12 cellular contexts compared by ENCODE assay signal in genomic region chr7:155811560-155811894, GRCh38. TPM values are rescaled to one million over a fixed set of nuclear protein-coding genes. Genes with fewer than 3 reads are reported as not detected.
A peak's percentile ranks its signal among the peaks of the same experiment; 100 is the strongest.
DNase-seq lines count a peak whose midpoint lies in the region; ATAC-seq and TF ChIP-seq lines count a peak whose summit lies in the region.
"Had no signal": no experiment of that assay in that cellular context is flagged by ENCODE, and none has a peak within 500 bp of the region (broad histone marks: within the 10 kb centered on the region; RNA-seq: fewer than 3 reads in every experiment).

No MANE protein-coding gene starts in this region.

- H3K36me3 ChIP-seq in upper lobe of right lung, result no peaks in the 10 kb centered on the region
- H3K36me3 ChIP-seq: thoracic aorta had no signal

- peak overlapping the region in 2 of 59 donors; percentile 21 to 41 for H3K27ac ChIP-seq in dorsolateral prefrontal cortex
- H3K27ac ChIP-seq in upper lobe of right lung, result no peak overlapping the region
- H3K27ac ChIP-seq: thoracic aorta had no signal

- H3K27me3 Mint-ChIP-seq in activated naive CD8-positive, alpha-beta T cell, result peaks cover 43% of the 10 kb centered on the region
- peaks cover 71% of the 10 kb centered on the region for H3K27me3 Mint-ChIP-seq in activated naive CD8-positive, alpha-beta T cell treated with anti-CD3 and anti-CD28 coated beads, Interleukin-2, amount 50 U/mL, for 24 hours
- peaks cover 94% of the 10 kb centered on the region for H3K27me3 Mint-ChIP-seq in mesothelial cell of epicardium (ENCODE audit: low read depth)

- no peaks in the 10 kb centered on the region for H3K9me3 ChIP-seq in upper lobe of right lung
- H3K9me3 ChIP-seq: thoracic aorta had no signal

- TF ChIP-seq CTCF in dorsolateral prefrontal cortex (IDR thresholded peaks at IDR 0.05 in 54 of 56, conservative IDR thresholded peaks at IDR 0.05 in 2 of 56; ENCODE audit: low read depth in 1 of 56, partially characterized antibody in 56 of 56) (no peak), mesothelial cell of epicardium (IDR thresholded peaks at IDR 0.05; ENCODE audit: unreplicated experiment) (no peak), upper lobe of right lung (IDR thresholded peaks at IDR 0.05) (no peak)

- peak overlapping the region in 57 of 59 donors; percentile 10 to 71 (median 49) for H3K4me3 ChIP-seq in dorsolateral prefrontal cortex
- H3K4me3 ChIP-seq in upper lobe of right lung, result peak overlapping the region; percentile 29
- H3K4me3 ChIP-seq: thoracic aorta had no signal

- no peaks in the 10 kb centered on the region for H3K9me3 Mint-ChIP-seq in activated naive CD8-positive, alpha-beta T cell (ENCODE audit: low read depth)
- H3K9me3 Mint-ChIP-seq in activated naive CD8-positive, alpha-beta T cell treated with anti-CD3 and anti-CD28 coated beads, Interleukin-2, amount 50 U/mL, for 24 hours, result no peaks in the 10 kb centered on the region
- H3K9me3 Mint-ChIP-seq in mesothelial cell of epicardium, result no peaks in the 10 kb centered on the region

- H3K27me3 ChIP-seq in dorsolateral prefrontal cortex, result peaks cover 0 to 95% (median 77%) of the 10 kb centered on the region in 45 donors
- peaks cover 82% of the 10 kb centered on the region for H3K27me3 ChIP-seq in upper lobe of right lung

- intact Hi-C loops in dorsolateral prefrontal cortex (cut with DNase I) (loop anchor here in 1 of 2 donors (5.0 kb wide), 2 partner anchors 661 to 956 kb away; no protein-coding TSS in a partner anchor), upper lobe of right lung (cut with DNase I) (loop anchor here (10.0 kb wide), 1 partner anchor 663 kb away; no protein-coding TSS in a partner anchor), cardiac septum (cut with DNase I) (no loop called here)

- H3K4me1 ChIP-seq in upper lobe of right lung, result peaks cover 28% of the 10 kb centered on the region

- H3K4me1 Mint-ChIP-seq in activated naive CD8-positive, alpha-beta T cell (ENCODE audit: low read depth), result peaks cover 33% of the 10 kb centered on the region
- peaks cover 20% of the 10 kb centered on the region for H3K4me1 Mint-ChIP-seq in activated naive CD8-positive, alpha-beta T cell treated with anti-CD3 and anti-CD28 coated beads, Interleukin-2, amount 50 U/mL, for 24 hours
- peaks cover 30% of the 10 kb centered on the region for H3K4me1 Mint-ChIP-seq in mesothelial cell of epicardium

- no peak for DNase-seq in activated naive CD8-positive, alpha-beta T cell treated with anti-CD3 and anti-CD28 coated beads, Interleukin-2, amount 50 U/mL, for 24 hours
- no peak for DNase-seq in dorsolateral prefrontal cortex
- no peak for DNase-seq in mesothelial cell of epicardium (ENCODE audit: low spot score in 2 of 2, unreplicated experiment in 2 of 2)
- peak; percentile 68 for DNase-seq in upper lobe of right lung
- no peak for DNase-seq in cardiac septum (ENCODE audit: low spot score)
- no peak for DNase-seq in Kasumi-1 (lab: John Stamatoyannopoulos, UW)
- DNase-seq: cerebellar nuclear complex, EL, Right ventricle myocardium superior had no signal

- no peak overlapping the region for H3K27ac Mint-ChIP-seq in activated naive CD8-positive, alpha-beta T cell
- no peak overlapping the region for H3K27ac Mint-ChIP-seq in activated naive CD8-positive, alpha-beta T cell treated with anti-CD3 and anti-CD28 coated beads, Interleukin-2, amount 50 U/mL, for 24 hours
- no peak overlapping the region for H3K27ac Mint-ChIP-seq in mesothelial cell of epicardium

- H3K36me3 Mint-ChIP-seq in activated naive CD8-positive, alpha-beta T cell, result no peaks in the 10 kb centered on the region
- no peaks in the 10 kb centered on the region for H3K36me3 Mint-ChIP-seq in activated naive CD8-positive, alpha-beta T cell treated with anti-CD3 and anti-CD28 coated beads, Interleukin-2, amount 50 U/mL, for 24 hours (ENCODE audit: low read depth)
- H3K36me3 Mint-ChIP-seq in mesothelial cell of epicardium, result peaks cover 1% of the 10 kb centered on the region

- ATAC-seq in activated naive CD8-positive, alpha-beta T cell treated with anti-CD3 and anti-CD28 coated beads, Interleukin-2, amount 50 U/mL, for 24 hours, result no peak
- ATAC-seq in upper lobe of right lung (no peak), GM19452 (IDR thresholded peaks at IDR 0.05; ENCODE audit: unreplicated experiment) (no peak)

- peak overlapping the region; percentile 73 for H3K4me3 Mint-ChIP-seq in activated naive CD8-positive, alpha-beta T cell
- no peak overlapping the region for H3K4me3 Mint-ChIP-seq in activated naive CD8-positive, alpha-beta T cell treated with anti-CD3 and anti-CD28 coated beads, Interleukin-2, amount 50 U/mL, for 24 hours
- peak overlapping the region; percentile 64 for H3K4me3 Mint-ChIP-seq in mesothelial cell of epicardium

RNA-seq across cellular contexts. Expression of gene SHH, which starts 0.7 kb away (rescaled TPM):
- total RNA-seq in dorsolateral prefrontal cortex (1 to 10 TPM in 118 of 120 experiments, under 1 TPM in 2; 0.53 to 5.9 (median 2.7) TPM), mesothelial cell of epicardium (0.58 to 0.75 TPM (median 0.73 TPM) in 3 replicates), upper lobe of right lung (10.1 TPM), cardiac septum (not detected)
- total RNA-seq: Right ventricle myocardium superior had no signal
